ENCODE assay signal across 13 cellular contexts in genomic region chr4:10159671-10160070, GRCh38. TPM values are rescaled to one million over a fixed set of nuclear protein-coding genes. Genes with fewer than 3 reads are reported as not detected.
DNase-seq lines count a peak whose midpoint lies in the region; ATAC-seq and TF ChIP-seq lines count a peak whose summit lies in the region.
"Had no signal": no experiment of that assay in that cellular context is flagged by ENCODE, and none has a peak within 500 bp of the region (broad histone marks: within the 10 kb centered on the region; RNA-seq: fewer than 3 reads in every experiment).

No MANE protein-coding gene starts in this region.

- H2AK5ac ChIP-seq in trophoblast cell (ENCODE audit: low read length): no peak overlapping the region

- H3K4me3 ChIP-seq in CD8-positive, alpha-beta T cell (ENCODE audit: low read depth, low read length): no peak overlapping the region
- H3K4me3 ChIP-seq in Loucy (ENCODE audit: low read length, poor library complexity, severe bottlenecking) (no peak overlapping the region), epithelial cell of esophagus (ENCODE audit: low read length) (no peak overlapping the region), trophoblast cell (ENCODE audit: low read depth, low read length) (no peak overlapping the region), H7 (ENCODE audit: insufficient read depth, low read depth, low read length) (no peak overlapping the region)
- H3K4me3 ChIP-seq: GM23248 had no signal

- no peak overlapping the region for H3K27ac ChIP-seq in CD8-positive, alpha-beta T cell (ENCODE audit: low read depth, low read length)
- H3K27ac ChIP-seq in trophoblast cell (ENCODE audit: low read depth, low read length): no peak overlapping the region
- H3K27ac ChIP-seq: C4-2B, GM23248 had no signal

- H3K79me1 ChIP-seq in trophoblast cell (ENCODE audit: low read length): peaks cover 29% of the 10 kb centered on the region

- no peak overlapping the region for H4K91ac ChIP-seq in trophoblast cell (ENCODE audit: low read depth, low read length)

- peaks cover 45% of the 10 kb centered on the region for H3K4me1 ChIP-seq in CD8-positive, alpha-beta T cell (ENCODE audit: insufficient read depth, low read length)
- H3K4me1 ChIP-seq in Loucy (ENCODE audit: insufficient read depth, low read length, poor library complexity, severe bottlenecking) (peaks cover 72% of the 10 kb centered on the region), trophoblast cell (ENCODE audit: control insufficient read depth in 1 of 2, insufficient read depth in 2 of 2, low read length in 2 of 2) (peaks cover 6 to 13% of the 10 kb centered on the region in 2 experiments)
- H3K4me1 ChIP-seq: BE2C had no signal

- no peak overlapping the region for H4K12ac ChIP-seq in trophoblast cell (ENCODE audit: low read depth, low read length)

- no peaks in the 10 kb centered on the region for H3K9me2 ChIP-seq in Loucy (replicated peaks; ENCODE audit: low read depth, low read length)

- CTCF ChIA-PET in CD8-positive, alpha-beta T cell (lab: Charles Lee): interaction anchor here (0.8 to 5.3 kb wide), 11 partner anchors 11 to 456 kb away, joined by 3 to 89 read pairs (median 5); partner anchors contain the start of gene WDR1

- H3K23ac ChIP-seq in trophoblast cell (ENCODE audit: low read length): no peak overlapping the region

- DNase-seq in CD8-positive, alpha-beta T cell: no peak
- DNase-seq in epithelial cell of esophagus (ENCODE audit: low read depth): peak; percentile 76
- DNase-seq in trophoblast cell: peak; percentile 28 to 54
- no peak for DNase-seq in H7
- DNase-seq: BE2C; CD4-positive, alpha-beta T cell; DMS153; DMS79; HCEC 1CT had no signal

- H3K36me3 Mint-ChIP-seq in CD8-positive, alpha-beta T cell: no peaks in the 10 kb centered on the region

- intact Hi-C loops in CD8-positive, alpha-beta T cell (cut with DNase I, micrococcal nuclease): loop anchor here (2.0 to 5.0 kb wide), 5 partner anchors 43 to 303 kb away; partner anchors contain the start of gene WDR1 (in 1 of the 2)

- H2BK5ac ChIP-seq in trophoblast cell (ENCODE audit: low read depth, low read length, poor library complexity): no peak overlapping the region

- no peak for ATAC-seq in CD8-positive, alpha-beta T cell
- ATAC-seq in GM21528 (IDR thresholded peaks at IDR 0.05; ENCODE audit: low FRiP score, unreplicated experiment): no peak

- no peak overlapping the region for H2BK12ac ChIP-seq in trophoblast cell (ENCODE audit: low read length)

- no peak overlapping the region for H3K4me3 Mint-ChIP-seq in CD8-positive, alpha-beta T cell
- H3K4me3 Mint-ChIP-seq: CD4-positive, alpha-beta T cell had no signal

- no peak overlapping the region for H2BK120ac ChIP-seq in trophoblast cell (ENCODE audit: insufficient read depth, low read length, poor library complexity)

- no peak overlapping the region for H3K4ac ChIP-seq in trophoblast cell (ENCODE audit: low read depth, low read length)

- H3K4me2 ChIP-seq in Loucy (ENCODE audit: low read depth, low read length, poor library complexity, severe bottlenecking): no peak overlapping the region
- no peak overlapping the region for H3K4me2 ChIP-seq in trophoblast cell (ENCODE audit: low read length)

- H3K9me3 ChIP-seq in CD8-positive, alpha-beta T cell (ENCODE audit: low read length): no peaks in the 10 kb centered on the region
- H3K9me3 ChIP-seq in Loucy (ENCODE audit: insufficient read depth, low read depth, low read length): no peaks in the 10 kb centered on the region
- no peaks in the 10 kb centered on the region for H3K9me3 ChIP-seq in trophoblast cell (ENCODE audit: insufficient read depth, low read depth, low read length)
- H3K9me3 ChIP-seq: BE2C had no signal

- POLR2A ChIA-PET in CD8-positive, alpha-beta T cell (lab: Charles Lee): no interaction called here

- H4K20me1 ChIP-seq in Loucy (ENCODE audit: insufficient read depth, low read length, poor library complexity, severe bottlenecking): no peaks in the 10 kb centered on the region

- peak overlapping the region; percentile 30 for H3K9ac ChIP-seq in Loucy (ENCODE audit: low read depth, low read length, poor library complexity, severe bottlenecking)
- no peak overlapping the region for H3K9ac ChIP-seq in trophoblast cell (ENCODE audit: low read length)
- H3K9ac ChIP-seq: GM23248 had no signal

- H3K79me2 ChIP-seq in Loucy (ENCODE audit: insufficient read depth, low read length): no peaks in the 10 kb centered on the region
- no peaks in the 10 kb centered on the region for H3K79me2 ChIP-seq in trophoblast cell (ENCODE audit: control insufficient read depth, insufficient read depth, low read length, poor library complexity)

- no peak overlapping the region for H3K14ac ChIP-seq in trophoblast cell (ENCODE audit: low read length)

- H4K8ac ChIP-seq in trophoblast cell (ENCODE audit: low read depth, low read length): no peak overlapping the region

- peak overlapping the region; percentile 22 for H3K27ac Mint-ChIP-seq in CD8-positive, alpha-beta T cell

- H3F3A ChIP-seq in Loucy (ENCODE audit: low read depth): peaks cover 7% of the 10 kb centered on the region; the same call in 1 of the 2 replicates

- TF ChIP-seq CTCF in CD8-positive, alpha-beta T cell (IDR thresholded peaks at IDR 0.05): no peak
- TF ChIP-seq CTCF in Loucy (conservative IDR thresholded peaks at IDR 0.05; ENCODE audit: low read length) (no peak), epithelial cell of esophagus (IDR thresholded peaks at IDR 0.05; ENCODE audit: insufficient read depth, low read depth, low read length, missing control alignments) (no peak)

- no peaks in the 10 kb centered on the region for H3K9me3 Mint-ChIP-seq in CD8-positive, alpha-beta T cell
- H3K9me3 Mint-ChIP-seq: CD4-positive, alpha-beta T cell had no signal

- H2AFZ ChIP-seq in Loucy (ENCODE audit: low read length) (no peak overlapping the region), trophoblast cell (ENCODE audit: insufficient read depth, low read length, poor library complexity) (no peak overlapping the region)
- H2AFZ ChIP-seq: GM23248 had no signal

- H3K18ac ChIP-seq in trophoblast cell (ENCODE audit: low read length): no peak overlapping the region

- H3K27me3 Mint-ChIP-seq in CD8-positive, alpha-beta T cell (ENCODE audit: low read depth): no peaks in the 10 kb centered on the region
- H3K27me3 Mint-ChIP-seq: CD4-positive, alpha-beta T cell had no signal

- H3K36me3 ChIP-seq in CD8-positive, alpha-beta T cell (ENCODE audit: insufficient read depth, low read length): no peaks in the 10 kb centered on the region
- H3K36me3 ChIP-seq in Loucy (ENCODE audit: insufficient read depth, low read length): no peaks in the 10 kb centered on the region
- H3K36me3 ChIP-seq in trophoblast cell (ENCODE audit: control insufficient read depth in 1 of 2, insufficient read depth in 2 of 2, low read length in 2 of 2): no peaks in the 10 kb centered on the region
- no peaks in the 10 kb centered on the region for H3K36me3 ChIP-seq in H7 (replicated peaks; ENCODE audit: control insufficient read depth, insufficient read depth, low read length)
- H3K36me3 ChIP-seq: BE2C had no signal

- H3K4me1 Mint-ChIP-seq in CD8-positive, alpha-beta T cell (ENCODE audit: low read depth): peaks cover 47% of the 10 kb centered on the region

- H3K27me3 ChIP-seq in CD8-positive, alpha-beta T cell (ENCODE audit: insufficient read depth, low read length): no peaks in the 10 kb centered on the region
- H3K27me3 ChIP-seq in Loucy (ENCODE audit: insufficient read depth, low read length, poor library complexity, severe bottlenecking): no peaks in the 10 kb centered on the region
- H3K27me3 ChIP-seq in trophoblast cell (ENCODE audit: insufficient read depth, low read length): no peaks in the 10 kb centered on the region
- no peaks in the 10 kb centered on the region for H3K27me3 ChIP-seq in H7 (ENCODE audit: control insufficient read depth, insufficient read depth, low read length)
- H3K27me3 ChIP-seq: BE2C had no signal

RNA-seq across cellular contexts. Expression of gene WDR1, which starts 43.1 kb away (rescaled TPM):
- 100 to 1,000 TPM; 220 to 224 TPM for total RNA-seq in CD8-positive, alpha-beta T cell
- 349 and 360 TPM in 2 replicates for polyA plus RNA-seq in trophoblast cell (2013)
- 219 and 254 TPM in 2 replicates for total RNA-seq in H7 (2014; rRNA removed; shearing (Covaris generic))

Comparison
In these comparisons a context has a peak if more than half of its experiments do, and no peak if none do; other contexts are left out.
1. DNase-seq: peak in epithelial cell of esophagus (single experiment) and trophoblast cell (2 of 2); none in CD8-positive, alpha-beta T cell (0 of 7) and H7 (single experiment).